ENCODE assay signal across 3 cellular contexts in genomic region chr1:227838181-227838580, GRCh38.
TF ChIP-seq lines count a peak whose summit lies in the region.

No MANE protein-coding gene starts in this region.

TF ChIP-seq in HCT116, 20 proteins besides CTCF, POLR2A, EP300 and RAD21:
- TF ChIP-seq TCF7L2 (IDR thresholded peaks at IDR 0.05; ENCODE audit: borderline replicate concordance, extremely low read depth, insufficient read depth, insufficient read length) (no peak), JUND (IDR thresholded peaks at IDR 0.05) (no peak), ATF3 (IDR thresholded peaks at IDR 0.05) (no peak), ELF1 (IDR thresholded peaks at IDR 0.05; ENCODE audit: borderline replicate concordance, low read depth) (no peak), ZNF274 (IDR thresholded peaks at IDR 0.05; ENCODE audit: low read depth, low read length) (no peak), SRF (IDR thresholded peaks at IDR 0.05; ENCODE audit: low read depth) (no peak), CBX3 (IDR thresholded peaks at IDR 0.05; ENCODE audit: low read depth) (no peak)
- TF ChIP-seq, protein P1, sequence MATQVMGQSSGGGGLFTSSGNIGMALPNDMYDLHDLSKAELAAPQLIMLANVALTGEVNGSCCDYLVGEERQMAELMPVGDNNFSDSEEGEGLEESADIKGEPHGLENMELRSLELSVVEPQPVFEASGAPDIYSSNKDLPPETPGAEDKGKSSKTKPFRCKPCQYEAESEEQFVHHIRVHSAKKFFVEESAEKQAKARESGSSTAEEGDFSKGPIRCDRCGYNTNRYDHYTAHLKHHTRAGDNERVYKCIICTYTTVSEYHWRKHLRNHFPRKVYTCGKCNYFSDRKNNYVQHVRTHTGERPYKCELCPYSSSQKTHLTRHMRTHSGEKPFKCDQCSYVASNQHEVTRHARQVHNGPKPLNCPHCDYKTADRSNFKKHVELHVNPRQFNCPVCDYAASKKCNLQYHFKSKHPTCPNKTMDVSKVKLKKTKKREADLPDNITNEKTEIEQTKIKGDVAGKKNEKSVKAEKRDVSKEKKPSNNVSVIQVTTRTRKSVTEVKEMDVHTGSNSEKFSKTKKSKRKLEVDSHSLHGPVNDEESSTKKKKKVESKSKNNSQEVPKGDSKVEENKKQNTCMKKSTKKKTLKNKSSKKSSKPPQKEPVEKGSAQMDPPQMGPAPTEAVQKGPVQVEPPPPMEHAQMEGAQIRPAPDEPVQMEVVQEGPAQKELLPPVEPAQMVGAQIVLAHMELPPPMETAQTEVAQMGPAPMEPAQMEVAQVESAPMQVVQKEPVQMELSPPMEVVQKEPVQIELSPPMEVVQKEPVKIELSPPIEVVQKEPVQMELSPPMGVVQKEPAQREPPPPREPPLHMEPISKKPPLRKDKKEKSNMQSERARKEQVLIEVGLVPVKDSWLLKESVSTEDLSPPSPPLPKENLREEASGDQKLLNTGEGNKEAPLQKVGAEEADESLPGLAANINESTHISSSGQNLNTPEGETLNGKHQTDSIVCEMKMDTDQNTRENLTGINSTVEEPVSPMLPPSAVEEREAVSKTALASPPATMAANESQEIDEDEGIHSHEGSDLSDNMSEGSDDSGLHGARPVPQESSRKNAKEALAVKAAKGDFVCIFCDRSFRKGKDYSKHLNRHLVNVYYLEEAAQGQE (IDR thresholded peaks at IDR 0.05; ENCODE audit: low read depth), result no peak

TF ChIP-seq in K562, 482 proteins besides CTCF, POLR2A, EP300 and RAD21:
- TF ChIP-seq, protein P2, sequence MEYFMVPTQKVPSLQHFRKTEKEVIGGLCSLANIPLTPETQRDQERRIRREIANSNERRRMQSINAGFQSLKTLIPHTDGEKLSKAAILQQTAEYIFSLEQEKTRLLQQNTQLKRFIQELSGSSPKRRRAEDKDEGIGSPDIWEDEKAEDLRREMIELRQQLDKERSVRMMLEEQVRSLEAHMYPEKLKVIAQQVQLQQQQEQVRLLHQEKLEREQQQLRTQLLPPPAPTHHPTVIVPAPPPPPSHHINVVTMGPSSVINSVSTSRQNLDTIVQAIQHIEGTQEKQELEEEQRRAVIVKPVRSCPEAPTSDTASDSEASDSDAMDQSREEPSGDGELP (CRISPR knock-in tag; IDR thresholded peaks at IDR 0.05; ENCODE audit: borderline replicate concordance), result peak; percentile 16; the same call in 1 of the 2 replicates
- no peak for TF ChIP-seq KLF10 (CRISPR knock-in tag; IDR thresholded peaks at IDR 0.05)

TF ChIP-seq in GM12891, 5 proteins besides CTCF, POLR2A, EP300 and RAD21:
- no peak for TF ChIP-seq SPI1 (IDR thresholded peaks at IDR 0.05; ENCODE audit: low read depth, low read length)
- no peak for TF ChIP-seq POLR2AphosphoS5 (IDR thresholded peaks at IDR 0.05; ENCODE audit: low read depth, low read length)
- no peak for TF ChIP-seq POU2F2 (IDR thresholded peaks at IDR 0.05; ENCODE audit: low read depth, low read length)
- TF ChIP-seq TAF1 (IDR thresholded peaks at IDR 0.05; ENCODE audit: low read depth, low read length), result no peak
- no peak for TF ChIP-seq PAX5 (IDR thresholded peaks at IDR 0.05; ENCODE audit: insufficient read depth, low read length, severe bottlenecking)
